In genomic region chr1:90850925-90851710, GRCh38 we compare ENCODE assay signal across 8 cellular contexts.
DNase-seq lines count a peak whose midpoint lies in the region; ATAC-seq and TF ChIP-seq lines count a peak whose summit lies in the region.

No MANE protein-coding gene starts in this region.

- H3F3A ChIP-seq in DOHH2 (ENCODE audit: control insufficient read depth, insufficient read depth), result no peaks in the 10 kb centered on the region

- peak overlapping the region; percentile 73 for H3K4me3 ChIP-seq in DOHH2 (ENCODE audit: low read length)
- peak overlapping the region; percentile 57 to 96 (median 83) for H3K4me3 ChIP-seq in heart left ventricle
- H3K4me3 ChIP-seq in upper lobe of left lung, result peak overlapping the region; percentile 74 to 85 (median 82)

- DNase-seq in activated naive CD4-positive, alpha-beta T cell treated with anti-CD3 and anti-CD28 coated beads, Interleukin-2, amount 50 U/mL, for 72 hours (ENCODE audit: low spot score in 2 of 2), result peak; percentile 65 to 68
- DNase-seq in heart left ventricle (peak; percentile 83 to 90 (median 85)), posterior cingulate gyrus (peak; percentile 51 to 96 (median 76)), upper lobe of left lung (peak; percentile 82 to 96)

- no peak overlapping the region for H3K27ac ChIP-seq in DOHH2 (ENCODE audit: low read depth, low read length)
- H3K27ac ChIP-seq in heart left ventricle, result peak overlapping the region in 9 of 12 donors; percentile 2 to 76 (median 60)
- peak overlapping the region in 3 of 4 donors; percentile 51 to 70 (median 53) for H3K27ac ChIP-seq in upper lobe of left lung

- ATAC-seq in GM21723 (IDR thresholded peaks at IDR 0.05; ENCODE audit: unreplicated experiment) (peak; percentile 99), SK-N-SH treated with all-trans-retinoic acid at 6 μM for 48 hours (peak; percentile 98), heart left ventricle (peak; percentile 92 to 100 (median 98)), upper lobe of left lung (ENCODE audit: low FRiP score in 2 of 2) (peak; percentile 96 to 98)
- peak; percentile 98 to 99 for ATAC-seq in activated naive CD4-positive, alpha-beta T cell treated with anti-CD3 and anti-CD28 coated beads, Interleukin-2, amount 50 U/mL, for 72 hours

- H3K4me1 ChIP-seq in DOHH2 (ENCODE audit: control insufficient read depth, low read length), result peaks cover 4% of the 10 kb centered on the region
- H3K4me1 ChIP-seq in heart left ventricle, result peaks cover 0 to 13% (median 0%) of the 10 kb centered on the region in 12 donors
- peaks cover 4 to 22% (median 7%) of the 10 kb centered on the region in 4 donors for H3K4me1 ChIP-seq in upper lobe of left lung

- H3K27ac Mint-ChIP-seq in activated naive CD4-positive, alpha-beta T cell treated with anti-CD3 and anti-CD28 coated beads, Interleukin-2, amount 50 U/mL, for 72 hours, result no peak overlapping the region

- TF ChIP-seq POLR2A in heart left ventricle (IDR thresholded peaks at IDR 0.05) (peak in 1 of 2 donors; percentile 41), upper lobe of left lung (IDR thresholded peaks at IDR 0.05) (peak in 1 of 4 donors; percentile 25)

- 0 to 1% (median 0%) methylated on average over 9 to 77 of the region's 77 CpGs for WGBS in heart left ventricle, 4 donors
- 1% methylated on average over 14 to 39 of the region's 77 CpGs for WGBS in upper lobe of left lung, 2 donors

- peak overlapping the region; percentile 75 for H3K4me2 ChIP-seq in DOHH2 (ENCODE audit: low read length)

- no peaks in the 10 kb centered on the region for H3K9me3 Mint-ChIP-seq in activated naive CD4-positive, alpha-beta T cell treated with anti-CD3 and anti-CD28 coated beads, Interleukin-2, amount 50 U/mL, for 72 hours

- TF ChIP-seq EP300 in Ishikawa (IDR thresholded peaks at IDR 0.05; ENCODE audit: borderline replicate concordance), result no peak
- no peak for TF ChIP-seq EP300 in upper lobe of left lung (IDR thresholded peaks at IDR 0.05)

- peak; percentile 31; the same call in 1 of the 2 replicates for TF ChIP-seq RAD21 in Ishikawa (IDR thresholded peaks at IDR 0.05; ENCODE audit: low read depth)

- intact Hi-C loops in heart left ventricle (cut with DNase I), result loop anchor here in 5 of 10 donors (5.0 to 10.0 kb wide), 8 partner anchors 64 to 311 kb away; partner anchors contain the start of genes ZNF644 (in 2 of the 5) and BARHL2 (in 1 of the 5)
- intact Hi-C loops in posterior cingulate gyrus (cut with DNase I), result loop anchor here (10.0 kb wide), 2 partner anchors 114 to 164 kb away; no protein-coding TSS in a partner anchor

- H3K9me3 ChIP-seq in DOHH2 (ENCODE audit: control insufficient read depth, insufficient read depth, low read length) (no peaks in the 10 kb centered on the region), heart left ventricle (no peaks in the 10 kb centered on the region), upper lobe of left lung (no peaks in the 10 kb centered on the region)

- TF ChIP-seq CTCF in DOHH2 (IDR thresholded peaks at IDR 0.05; ENCODE audit: low read depth, low read length, poor library complexity, severe bottlenecking) (peak; percentile 31), heart left ventricle (IDR thresholded peaks at IDR 0.05) (peak; percentile 60 to 94 (median 88)), upper lobe of left lung (IDR thresholded peaks at IDR 0.05) (peak; percentile 67 to 95 (median 74))

- no peaks in the 10 kb centered on the region for H3K9me2 ChIP-seq in DOHH2 (replicated peaks; ENCODE audit: control insufficient read depth, low read length)

- peaks cover 0 to 4% of the 10 kb centered on the region in 2 donors for H3K36me3 Mint-ChIP-seq in activated naive CD4-positive, alpha-beta T cell treated with anti-CD3 and anti-CD28 coated beads, Interleukin-2, amount 50 U/mL, for 72 hours

- H3K36me3 ChIP-seq in DOHH2 (ENCODE audit: control insufficient read depth, low read length), result no peaks in the 10 kb centered on the region
- H3K36me3 ChIP-seq in heart left ventricle, result no peaks in the 10 kb centered on the region
- H3K36me3 ChIP-seq in upper lobe of left lung, result no peaks in the 10 kb centered on the region

- no peaks in the 10 kb centered on the region for H3K79me2 ChIP-seq in DOHH2 (ENCODE audit: control insufficient read depth, low read length)

- no peaks in the 10 kb centered on the region for H4K20me1 ChIP-seq in DOHH2 (ENCODE audit: control insufficient read depth, insufficient read depth, low read depth, low read length)

- H3K27me3 ChIP-seq in DOHH2 (ENCODE audit: control insufficient read depth, low read length), result peaks cover 17% of the 10 kb centered on the region
- peaks cover 0 to 10% (median 0%) of the 10 kb centered on the region in 9 donors for H3K27me3 ChIP-seq in heart left ventricle
- no peaks in the 10 kb centered on the region for H3K27me3 ChIP-seq in upper lobe of left lung

TF ChIP-seq in Ishikawa, 13 proteins besides CTCF, POLR2A, EP300 and RAD21 (continues in another document):
- no peak for TF ChIP-seq NFIC (IDR thresholded peaks at IDR 0.05)
- 0 out of 2 replicates have a peak, but pooled peaks have one; percentile 38 for TF ChIP-seq TAF1 (IDR thresholded peaks at IDR 0.05; ENCODE audit: low read depth)
- TF ChIP-seq TCF12 (IDR thresholded peaks at IDR 0.05; ENCODE audit: low read depth), result no peak
- no peak for TF ChIP-seq TEAD4 (IDR thresholded peaks at IDR 0.05)
- no peak for TF ChIP-seq CREB1 (IDR thresholded peaks at IDR 0.05; ENCODE audit: low read depth)
- no peak for TF ChIP-seq YY1 (IDR thresholded peaks at IDR 0.05; ENCODE audit: low read depth)
- peak; percentile 92 for TF ChIP-seq ZBTB7A (IDR thresholded peaks at IDR 0.05; ENCODE audit: low read depth)
- TF ChIP-seq MAX (IDR thresholded peaks at IDR 0.05), result peak; percentile 83
- no peak for TF ChIP-seq FOXM1 (IDR thresholded peaks at IDR 0.05; ENCODE audit: borderline replicate concordance, low read depth)
- no peak for TF ChIP-seq EGR1 (IDR thresholded peaks at IDR 0.05)

TF ChIP-seq in SK-N-SH treated with all-trans-retinoic acid at 6 μM for 48 hours, 23 proteins besides CTCF, POLR2A, EP300 and RAD21 (continues in another document):
- TF ChIP-seq CREB5 (CRISPR knock-in tag; IDR thresholded peaks at IDR 0.05; ENCODE audit: low read depth) (no peak), PPARA (CRISPR knock-in tag; IDR thresholded peaks at IDR 0.05; ENCODE audit: borderline replicate concordance) (no peak), PATZ1 (CRISPR knock-in tag; IDR thresholded peaks at IDR 0.05; ENCODE audit: borderline replicate concordance) (no peak), CSRNP3 (CRISPR knock-in tag; IDR thresholded peaks at IDR 0.05) (no peak), ESRRG (CRISPR knock-in tag; IDR thresholded peaks at IDR 0.05) (no peak), ZNF8 (CRISPR knock-in tag; IDR thresholded peaks at IDR 0.05) (no peak), GLIS3 (CRISPR knock-in tag; IDR thresholded peaks at IDR 0.05) (no peak), OSR1 (CRISPR knock-in tag; IDR thresholded peaks at IDR 0.05) (no peak), BACH2 (CRISPR knock-in tag; IDR thresholded peaks at IDR 0.05; ENCODE audit: borderline replicate concordance) (no peak), SNAI2 (CRISPR knock-in tag; IDR thresholded peaks at IDR 0.05) (no peak), ISL1 (CRISPR knock-in tag; IDR thresholded peaks at IDR 0.05) (no peak), TOX (CRISPR knock-in tag; IDR thresholded peaks at IDR 0.05; ENCODE audit: borderline replicate concordance) (no peak)

Comparison
In these comparisons a context has a peak if more than half of its experiments do, and no peak if none do; other contexts are left out.
1. CTCF ChIP-seq: peak in every context shown above with its lines; median percentile 88 in heart left ventricle; 74 in upper lobe of left lung; 31 in DOHH2.